Comparison of ENCODE assay signal across 24 cellular contexts in genomic region chr12:125467363-125467762, GRCh38.
DNase-seq lines count a peak whose midpoint lies in the region; ATAC-seq, FAIRE-seq and TF ChIP-seq lines count a peak whose summit lies in the region.
"Had no signal": no experiment of that assay in that cellular context is flagged by ENCODE, and none has a peak within 500 bp of the region (broad histone marks: within the 10 kb centered on the region; RNA-seq: fewer than 3 reads in every experiment).

No MANE protein-coding gene starts in this region.

- no peak overlapping the region for H3K4me3 Mint-ChIP-seq in MCF 10A (ENCODE audit: unreplicated experiment)
- H3K4me3 Mint-ChIP-seq: B cell; CD4-positive, CD25-positive, alpha-beta regulatory T cell; CD8-positive, alpha-beta T cell; GM23338; H9 had no signal

- no peaks in the 10 kb centered on the region for H3K9me3 ChIP-seq in breast epithelium
- no peaks in the 10 kb centered on the region for H3K9me3 ChIP-seq in small intestine (ENCODE audit: control insufficient read depth, low read depth)
- H3K9me3 ChIP-seq: BLaER1 had no signal

- H3K4me3 ChIP-seq in breast epithelium: no peak overlapping the region
- no peak overlapping the region for H3K4me3 ChIP-seq in fibroblast of the aortic adventitia (ENCODE audit: low read depth, low read length)
- no peak overlapping the region for H3K4me3 ChIP-seq in small intestine (ENCODE audit: low read depth in 1 of 2, low read length in 2 of 2)
- H3K4me3 ChIP-seq: BLaER1, GM23338 had no signal

- no peaks in the 10 kb centered on the region for H3K36me3 ChIP-seq in breast epithelium
- no peaks in the 10 kb centered on the region for H3K36me3 ChIP-seq in small intestine (ENCODE audit: control insufficient read depth in 2 of 2, insufficient read depth in 2 of 2, low read length in 2 of 2)
- H3K36me3 ChIP-seq: BLaER1 had no signal

- H3K36me3 Mint-ChIP-seq in MCF 10A (ENCODE audit: insufficient read depth, unreplicated experiment): no peaks in the 10 kb centered on the region
- H3K36me3 Mint-ChIP-seq: CD4-positive, CD25-positive, alpha-beta regulatory T cell; CD8-positive, alpha-beta T cell had no signal

- WGBS in small intestine, 3 donors: 72 to 87% (median 83%) methylated on average over 1 of the region's 1 CpG

- no peak for TF ChIP-seq CTCF in MCF 10A (IDR thresholded peaks at IDR 0.05; ENCODE audit: unreplicated experiment)
- no peak for TF ChIP-seq CTCF in breast epithelium (IDR thresholded peaks at IDR 0.05)
- TF ChIP-seq CTCF in fibroblast of the aortic adventitia (IDR thresholded peaks at IDR 0.05; ENCODE audit: insufficient read depth, low read length): no peak

- intact Hi-C loops in MCF 10A (cut with micrococcal nuclease): no loop called here
- intact Hi-C loops in breast epithelium (cut with DNase I; ENCODE audit: low total_unique reads): no loop called here

- no peaks in the 10 kb centered on the region for H3K27me3 ChIP-seq in breast epithelium
- no peaks in the 10 kb centered on the region for H3K27me3 ChIP-seq in small intestine (ENCODE audit: control insufficient read depth in 2 of 2, insufficient read depth in 2 of 2, low read length in 2 of 2)
- H3K27me3 ChIP-seq: BLaER1 had no signal

- TF ChIP-seq POLR2A in breast epithelium (IDR thresholded peaks at IDR 0.05): no peak

- H3K9me3 Mint-ChIP-seq in MCF 10A (ENCODE audit: unreplicated experiment): peaks cover 19% of the 10 kb centered on the region
- H3K9me3 Mint-ChIP-seq: CD8-positive, alpha-beta T cell; GM23338; H9 had no signal

- no peak overlapping the region for H3K27ac ChIP-seq in breast epithelium
- no peak overlapping the region for H3K27ac ChIP-seq in small intestine (ENCODE audit: low read depth in 1 of 2, low read length in 1 of 2)
- H3K27ac ChIP-seq: 22Rv1, BLaER1, C4-2B had no signal

- no TSS peak for BruUV-seq in MCF 10A (replicated peaks; lab: Mats Ljungman, UMichigan)

- H3K4me1 ChIP-seq in breast epithelium (no peaks in the 10 kb centered on the region), small intestine (ENCODE audit: control insufficient read depth in 2 of 2, insufficient read depth in 1 of 2, low read depth in 1 of 2, low read length in 1 of 2) (no peaks in the 10 kb centered on the region)
- H3K4me1 ChIP-seq: BLaER1 had no signal

- no peaks in the 10 kb centered on the region for H3K27me3 Mint-ChIP-seq in MCF 10A (ENCODE audit: insufficient read depth, unreplicated experiment)
- H3K27me3 Mint-ChIP-seq: B cell; CD4-positive, CD25-positive, alpha-beta regulatory T cell had no signal

- no peak for FAIRE-seq in small intestine (lab: Jason Lieb, UNC)
- FAIRE-seq: A204.1, D721Med, GM12891, GM18507 had no signal

- CTCF ChIA-PET in MCF 10A (lab: Yijun Ruan, JAX): no interaction called here

- no peak for ATAC-seq in HG02981 (IDR thresholded peaks at IDR 0.05; ENCODE audit: unreplicated experiment)
- ATAC-seq: CD8-positive, alpha-beta T cell; GM23338; HCT116 had no signal

- DNase-seq in MCF 10A (ENCODE audit: unreplicated experiment): peak; percentile 11
- DNase-seq in breast epithelium (ENCODE audit: low spot score in 2 of 2): no peak
- peak; percentile 41 for DNase-seq in astrocyte of the hippocampus (ENCODE audit: low read depth, low spot score)
- peak; percentile 16 for DNase-seq in fibroblast of the aortic adventitia (ENCODE audit: low read depth)
- DNase-seq in small intestine: no peak
- DNase-seq in mucosa of gallbladder (ENCODE audit: low spot score): no peak
- DNase-seq: CD4-positive, CD25-positive, alpha-beta regulatory T cell; CD8-positive, alpha-beta T cell; DMS 273 treated with DMSO at 0.1 percent for 48 hours; DMS79; EL; GDM1; H9 had no signal

- H3K4me1 Mint-ChIP-seq in MCF 10A (ENCODE audit: insufficient read depth, unreplicated experiment): no peaks in the 10 kb centered on the region
- H3K4me1 Mint-ChIP-seq: B cell; CD4-positive, CD25-positive, alpha-beta regulatory T cell; GM23338; H9 had no signal

- POLR2A ChIA-PET in MCF 10A (lab: Yijun Ruan, JAX): no interaction called here

- H3K27ac Mint-ChIP-seq in MCF 10A (ENCODE audit: low read depth, unreplicated experiment): no peak overlapping the region
- H3K27ac Mint-ChIP-seq: B cell; CD8-positive, alpha-beta T cell; GM23338; H9 had no signal

Comparison
In these comparisons a context has a peak if more than half of its experiments do, and no peak if none do; other contexts are left out.
1. DNase-seq: peak in MCF 10A (single experiment), astrocyte of the hippocampus (single experiment) and fibroblast of the aortic adventitia (single experiment); none in breast epithelium (0 of 2), small intestine (single experiment) and mucosa of gallbladder (single experiment).